In genomic region chr4:19945501-19945900, GRCh38 we compare ENCODE assay signal across 1 cellular context.
TF ChIP-seq lines count a peak whose summit lies in the region.

No MANE protein-coding gene starts in this region.

TF ChIP-seq in SK-N-SH treated with all-trans-retinoic acid at 6 μM for 48 hours, 23 proteins besides CTCF, POLR2A, EP300 and RAD21 (continued from another document):
- TF ChIP-seq, protein P1, sequence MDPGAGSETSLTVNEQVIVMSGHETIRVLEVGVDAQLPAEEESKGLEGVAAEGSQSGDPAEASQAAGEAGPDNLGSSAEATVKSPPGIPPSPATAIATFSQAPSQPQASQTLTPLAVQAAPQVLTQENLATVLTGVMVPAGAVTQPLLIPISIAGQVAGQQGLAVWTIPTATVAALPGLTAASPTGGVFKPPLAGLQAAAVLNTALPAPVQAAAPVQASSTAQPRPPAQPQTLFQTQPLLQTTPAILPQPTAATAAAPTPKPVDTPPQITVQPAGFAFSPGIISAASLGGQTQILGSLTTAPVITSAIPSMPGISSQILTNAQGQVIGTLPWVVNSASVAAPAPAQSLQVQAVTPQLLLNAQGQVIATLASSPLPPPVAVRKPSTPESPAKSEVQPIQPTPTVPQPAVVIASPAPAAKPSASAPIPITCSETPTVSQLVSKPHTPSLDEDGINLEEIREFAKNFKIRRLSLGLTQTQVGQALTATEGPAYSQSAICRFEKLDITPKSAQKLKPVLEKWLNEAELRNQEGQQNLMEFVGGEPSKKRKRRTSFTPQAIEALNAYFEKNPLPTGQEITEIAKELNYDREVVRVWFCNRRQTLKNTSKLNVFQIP (CRISPR knock-in tag; IDR thresholded peaks at IDR 0.05; ENCODE audit: borderline replicate concordance, low read depth) = no peak
- TF ChIP-seq CSDC2 (CRISPR knock-in tag; IDR thresholded peaks at IDR 0.05) = no peak
- no peak for TF ChIP-seq ZNF565 (CRISPR knock-in tag; conservative IDR thresholded peaks at IDR 0.05; ENCODE audit: low read depth)
- TF ChIP-seq, protein P2, sequence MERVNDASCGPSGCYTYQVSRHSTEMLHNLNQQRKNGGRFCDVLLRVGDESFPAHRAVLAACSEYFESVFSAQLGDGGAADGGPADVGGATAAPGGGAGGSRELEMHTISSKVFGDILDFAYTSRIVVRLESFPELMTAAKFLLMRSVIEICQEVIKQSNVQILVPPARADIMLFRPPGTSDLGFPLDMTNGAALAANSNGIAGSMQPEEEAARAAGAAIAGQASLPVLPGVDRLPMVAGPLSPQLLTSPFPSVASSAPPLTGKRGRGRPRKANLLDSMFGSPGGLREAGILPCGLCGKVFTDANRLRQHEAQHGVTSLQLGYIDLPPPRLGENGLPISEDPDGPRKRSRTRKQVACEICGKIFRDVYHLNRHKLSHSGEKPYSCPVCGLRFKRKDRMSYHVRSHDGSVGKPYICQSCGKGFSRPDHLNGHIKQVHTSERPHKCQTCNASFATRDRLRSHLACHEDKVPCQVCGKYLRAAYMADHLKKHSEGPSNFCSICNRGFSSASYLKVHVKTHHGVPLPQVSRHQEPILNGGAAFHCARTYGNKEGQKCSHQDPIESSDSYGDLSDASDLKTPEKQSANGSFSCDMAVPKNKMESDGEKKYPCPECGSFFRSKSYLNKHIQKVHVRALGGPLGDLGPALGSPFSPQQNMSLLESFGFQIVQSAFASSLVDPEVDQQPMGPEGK (CRISPR knock-in tag; IDR thresholded peaks at IDR 0.05; ENCODE audit: borderline replicate concordance) = no peak
- TF ChIP-seq SNAI2 (CRISPR knock-in tag; IDR thresholded peaks at IDR 0.05) = no peak
- TF ChIP-seq OSR1 (CRISPR knock-in tag; IDR thresholded peaks at IDR 0.05) = no peak
